ENCODE assay signal across 25 cellular contexts in genomic region chrX:47156611-47157520, GRCh38. TPM values are rescaled to one million over a fixed set of nuclear protein-coding genes. Genes with fewer than 3 reads are reported as not detected.
A peak's percentile ranks its signal among the peaks of the same experiment; 100 is the strongest.
DNase-seq lines count a peak whose midpoint lies in the region; ATAC-seq, FAIRE-seq and TF ChIP-seq lines count a peak whose summit lies in the region.
"Had no signal": no experiment of that assay in that cellular context is flagged by ENCODE, and none has a peak within 500 bp of the region (broad histone marks: within the 10 kb centered on the region; RNA-seq: fewer than 3 reads in every experiment).

No MANE protein-coding gene starts in this region.

- ATAC-seq in K562 (no peak; the same call in 2 of the 3 replicates), HG02981 (IDR thresholded peaks at IDR 0.05; ENCODE audit: unreplicated experiment) (no peak), HG03457 (IDR thresholded peaks at IDR 0.05; ENCODE audit: unreplicated experiment) (no peak)
- ATAC-seq: GM12878 had no signal

- no peak for FAIRE-seq in K562 (lab: Jason Lieb, UNC)
- FAIRE-seq: GM12878, GM19239, H1, RCC 7860 had no signal

- TF ChIP-seq CTCF in right atrium auricular region (IDR thresholded peaks at IDR 0.05) (no peak), K562 (IDR thresholded peaks at IDR 0.05 in 2 of 3, conservative IDR thresholded peaks at IDR 0.05 in 1 of 3; ENCODE audit: insufficient read depth in 2 of 3, low read depth in 1 of 3, low read length in 3 of 3) (no peak), osteoblast (IDR thresholded peaks at IDR 0.05; ENCODE audit: extremely low read depth, low read depth, low read length) (no peak)

- H3K79me2 ChIP-seq in K562 (ENCODE audit: control insufficient read depth, insufficient read depth, low read length), result peaks cover 72% of the 10 kb centered on the region
- peaks cover 86% of the 10 kb centered on the region for H3K79me2 ChIP-seq in osteoblast (ENCODE audit: insufficient read depth, low read length)

- H2AFZ ChIP-seq in K562 (ENCODE audit: low read depth, low read length) (no peak overlapping the region), osteoblast (ENCODE audit: low read length) (no peak overlapping the region)

- no peak overlapping the region for H3K27ac ChIP-seq in right atrium auricular region
- H3K27ac ChIP-seq in K562 (ENCODE audit: extremely low read depth, low read depth, low read length), result no peak overlapping the region
- H3K27ac ChIP-seq in osteoblast (ENCODE audit: low read depth, low read length), result no peak overlapping the region
- H3K27ac ChIP-seq: 22Rv1 had no signal

- H3K4me1 ChIP-seq in right atrium auricular region, result no peaks in the 10 kb centered on the region
- peaks cover 0 to 5% of the 10 kb centered on the region in 2 experiments; a peak in 2 of 5 replicates for H3K4me1 ChIP-seq in K562 (replicated peaks in 1 of 2; ENCODE audit: control insufficient read depth in 2 of 2, insufficient read depth in 2 of 2, low read length in 2 of 2)
- no peaks in the 10 kb centered on the region for H3K4me1 ChIP-seq in osteoblast (ENCODE audit: insufficient read depth, low read length)

- no peak for TF ChIP-seq POLR2A in K562 (conservative IDR thresholded peaks at IDR 0.05)

- intact Hi-C loops in cardiac septum (cut with DNase I) (no loop called here), K562 (cut with micrococcal nuclease) (no loop called here)

- H3K9ac ChIP-seq in K562 (ENCODE audit: insufficient read depth in 1 of 2, low read depth in 2 of 2, low read length in 2 of 2), result no peak overlapping the region

- no peaks in the 10 kb centered on the region for H3K27me3 ChIP-seq in right atrium auricular region
- no peaks in the 10 kb centered on the region for H3K27me3 ChIP-seq in K562 (ENCODE audit: control insufficient read depth in 2 of 2, insufficient read depth in 2 of 2, low read length in 2 of 2)
- peaks cover 4% of the 10 kb centered on the region for H3K27me3 ChIP-seq in osteoblast (ENCODE audit: insufficient read depth, low read length)
- H3K27me3 ChIP-seq: MG63 had no signal

- BruUV-seq in K562 (replicated peaks; lab: Mats Ljungman, UMichigan), result no TSS peak

- WGBS in K562 (ENCODE audit: insufficient coverage, low coverage, missing lambda C conversion rate), result 97% methylated on average over 21 of the region's 26 CpGs

- DNase-seq in cardiac septum (ENCODE audit: low spot score) (peak; percentile 66), right atrium auricular region (ENCODE audit: low spot score) (no peak), K562 (ENCODE audit: extremely low read depth in 1 of 4, low spot score in 3 of 4) (peak in 1 of 4 experiments; percentile 4), osteoblast (ENCODE audit: insufficient read length, low spot score, missing footprints) (peak; percentile 29), NCI-H345 (lab: John Stamatoyannopoulos, UW) (no peak)
- DNase-seq in stimulated activated naive CD4-positive, alpha-beta T cell (lab: John Stamatoyannopoulos, UW), result no peak
- DNase-seq: AML-193; COR-L47; DMS 273 treated with DMSO at 0.1 percent for 48 hours; GF-D8; MG63; NCI-H1092 treated with DMSO at 0.1 percent for 48 hours; NCI-H146; NCI-H2081 treated with DMSO at 0.1 percent for 48 hours; NCI-H510A; NCI-H748 treated with DMSO at 0.1 percent for 48 hours; NK-92 treated with Interleukin-12 subunit alpha and Interleukin-12 subunit beta, amount 100 ng/mL, for 24 hours; Right ventricle myocardium superior had no signal

- H3K4me2 ChIP-seq in K562 (ENCODE audit: insufficient read depth, low read length), result no peak overlapping the region
- H3K4me2 ChIP-seq in osteoblast (ENCODE audit: insufficient read depth, low read length), result no peak overlapping the region

- H4K20me1 ChIP-seq in K562 (replicated peaks; ENCODE audit: control insufficient read depth, insufficient read depth, low read length) (no peaks in the 10 kb centered on the region), osteoblast (ENCODE audit: insufficient read depth, low read length) (peaks cover 15% of the 10 kb centered on the region)

- H3K9me3 ChIP-seq in right atrium auricular region (peaks cover 0 to 7% of the 10 kb centered on the region in 2 donors), K562 (replicated peaks; ENCODE audit: control insufficient read depth, insufficient read depth, low read depth, low read length) (no peaks in the 10 kb centered on the region), osteoblast (ENCODE audit: low read depth, low read length) (no peaks in the 10 kb centered on the region)
- H3K9me3 ChIP-seq: MG63 had no signal

- no peak for TF ChIP-seq EP300 in K562 (IDR thresholded peaks at IDR 0.05; ENCODE audit: low read length)

- CTCF ChIA-PET in K562 (lab: Yijun Ruan, JAX; ENCODE audit: low intra/inter-chr PET ratio), result no interaction called here

- no peak overlapping the region for H3K4me3 ChIP-seq in right atrium auricular region
- H3K4me3 ChIP-seq in K562, result no peak overlapping the region
- no peak overlapping the region for H3K4me3 ChIP-seq in osteoblast (ENCODE audit: insufficient read depth, low read length)
- H3K4me3 ChIP-seq: GM12878, MG63 had no signal

- no peaks in the 10 kb centered on the region for H3K9me1 ChIP-seq in K562 (ENCODE audit: control insufficient read depth, insufficient read depth, low read length)

- H3K36me3 ChIP-seq in right atrium auricular region (peaks cover 7% of the 10 kb centered on the region), K562 (ENCODE audit: control insufficient read depth, insufficient read depth, low read length) (peaks cover 46% of the 10 kb centered on the region), osteoblast (ENCODE audit: insufficient read depth, low read length) (peaks cover 8% of the 10 kb centered on the region)

- no peak for TF ChIP-seq RAD21 in K562 (CRISPR knock-in tag; conservative IDR thresholded peaks at IDR 0.05 in 1 of 2, IDR thresholded peaks at IDR 0.05 in 1 of 2)

- POLR2A ChIA-PET in K562 (lab: Yijun Ruan, JAX), result interaction anchor here (0.9 to 3.4 kb wide), 2 partner anchors 12 kb away, joined by 3 to 13 read pairs; partner anchors contain the start of genes NDUFB11 and RBM10

- in situ Hi-C loops in K562 (cut with MboI), result no loop called here

RNA-seq across cellular contexts. Expression of gene RBM10, which starts 11.8 kb away (rescaled TPM):
- total RNA-seq in cardiac septum (27.1 TPM), right atrium auricular region (10 to 100 TPM; 22.1 to 32.1 TPM), K562 (2014; rRNA removed) (46.0 and 62.7 TPM in 2 replicates), K562 (2014; rRNA removed; fragmentation: Illumina TruSeq; extraction: Trizol) (13.1 and 16.4 TPM in 2 replicates), K562 (2015; rRNA removed; fragmentation: Illumina TruSeq; extraction: Trizol) (33.1 and 35.2 TPM in 2 replicates), K562 (2021) (58.7 and 61.7 TPM in 2 replicates), osteoblast (29.2 and 32.9 TPM in 2 replicates)
- 19.7 and 48.8 TPM in 2 replicates for total RNA-seq in K562 (2011; cell fraction: chromatin; rRNA removed; ENCODE audit: low replicate concordance)
- 34.1 and 39.4 TPM in 2 replicates for total RNA-seq in K562 (2011; cell fraction: nucleolus; rRNA removed)
- 16.6 and 23.2 TPM in 2 replicates for total RNA-seq in K562 (2011; cell fraction: nucleoplasm; rRNA removed)
- polyA plus RNA-seq in K562 (2011; rRNA removed) (14.8 and 21.9 TPM in 2 replicates), K562 (2014; fragmentation: Illumina TruSeq; extraction: Trizol) (31.5 and 46.3 TPM in 2 replicates), K562 (2014; fragmentation: Nextera tagmentation; extraction: Ambion mirVana) (1 to 10 TPM; 1.1 to 1.7 TPM), K562 (2014; rRNA removed) (35.6 and 37.8 TPM in 2 replicates)
- 22.9 and 36.9 TPM in 2 replicates for polyA plus RNA-seq in K562 (2011; cell fraction: cytosol; rRNA removed)
- polyA plus RNA-seq in K562 (2011; cell fraction: nucleus; rRNA removed), result 52.5 and 71.2 TPM in 2 replicates
- polyA plus RNA-seq in K562 (2012), result 40.7 and 44.4 TPM in 2 replicates
- polyA minus RNA-seq in K562 (2011; rRNA and poly(A)+ RNA removed), result 12.3 and 14.7 TPM in 2 replicates
- polyA minus RNA-seq in K562 (2011; cell fraction: cytosol; rRNA and poly(A)+ RNA removed), result 27.4 and 41.7 TPM in 2 replicates
- 14.8 and 16.9 TPM in 2 replicates for polyA minus RNA-seq in K562 (2011; cell fraction: nucleus; rRNA and poly(A)+ RNA removed)

RNA-seq across cellular contexts. Expression of gene NDUFB11, which starts 12.4 kb away (rescaled TPM):
- total RNA-seq in cardiac septum (109 TPM), right atrium auricular region (100 to 1,000 TPM; 113 to 120 TPM), K562 (2014; rRNA removed) (269 and 323 TPM in 2 replicates), K562 (2014; rRNA removed; fragmentation: Illumina TruSeq; extraction: Trizol) (66.0 and 86.8 TPM in 2 replicates), K562 (2015; rRNA removed; fragmentation: Illumina TruSeq; extraction: Trizol) (114 and 138 TPM in 2 replicates), K562 (2021) (155 and 165 TPM in 2 replicates), osteoblast (43.1 and 45.4 TPM in 2 replicates)
- 11.5 and 28.0 TPM in 2 replicates for total RNA-seq in K562 (2011; cell fraction: chromatin; rRNA removed; ENCODE audit: low replicate concordance)
- total RNA-seq in K562 (2011; cell fraction: nucleolus; rRNA removed), result 97.4 and 105 TPM in 2 replicates
- total RNA-seq in K562 (2011; cell fraction: nucleoplasm; rRNA removed), result 50.7 and 57.9 TPM in 2 replicates
- polyA plus RNA-seq in K562 (2011; rRNA removed) (67.4 and 95.1 TPM in 2 replicates), K562 (2014; fragmentation: Illumina TruSeq; extraction: Trizol) (71.5 and 114 TPM in 2 replicates), K562 (2014; fragmentation: Nextera tagmentation; extraction: Ambion mirVana) (10 to 100 TPM; 20.9 to 48.3 TPM), K562 (2014; rRNA removed) (176 and 220 TPM in 2 replicates)
- polyA plus RNA-seq in K562 (2011; cell fraction: cytosol; rRNA removed), result 123 and 167 TPM in 2 replicates
- 43.4 and 47.8 TPM in 2 replicates for polyA plus RNA-seq in K562 (2011; cell fraction: nucleus; rRNA removed)
- polyA plus RNA-seq in K562 (2012), result 134 and 148 TPM in 2 replicates
- 57.2 and 61.3 TPM in 2 replicates for polyA minus RNA-seq in K562 (2011; rRNA and poly(A)+ RNA removed)
- polyA minus RNA-seq in K562 (2011; cell fraction: cytosol; rRNA and poly(A)+ RNA removed), result 44.3 and 47.8 TPM in 2 replicates
- polyA minus RNA-seq in K562 (2011; cell fraction: nucleus; rRNA and poly(A)+ RNA removed), result 10.2 and 18.4 TPM in 2 replicates

RNA-seq across cellular contexts. Expression of gene UBA1, which starts 36.8 kb away (rescaled TPM):
- total RNA-seq in cardiac septum, result 160 TPM
- 100 to 1,000 TPM; 102 to 136 TPM for total RNA-seq in right atrium auricular region
- total RNA-seq in K562 (2011; cell fraction: chromatin; rRNA removed; ENCODE audit: low replicate concordance), result 100 and 166 TPM in 2 replicates
- total RNA-seq in K562 (2011; cell fraction: nucleolus; rRNA removed), result 84.0 and 85.6 TPM in 2 replicates
- total RNA-seq in K562 (2011; cell fraction: nucleoplasm; rRNA removed), result 103 and 130 TPM in 2 replicates
- total RNA-seq in K562 (2014; rRNA removed), result 96.0 and 125 TPM in 2 replicates
- total RNA-seq in K562 (2014; rRNA removed; fragmentation: Illumina TruSeq; extraction: Trizol), result 28.0 and 32.5 TPM in 2 replicates
- 52.2 and 57.8 TPM in 2 replicates for total RNA-seq in K562 (2015; rRNA removed; fragmentation: Illumina TruSeq; extraction: Trizol)
- total RNA-seq in K562 (2021), result 174 TPM in 2 replicates
- polyA plus RNA-seq in K562 (2011; rRNA removed), result 93.6 and 129 TPM in 2 replicates
- polyA plus RNA-seq in K562 (2011; cell fraction: cytosol; rRNA removed), result 107 and 204 TPM in 2 replicates
- polyA plus RNA-seq in K562 (2011; cell fraction: nucleus; rRNA removed), result 107 and 144 TPM in 2 replicates
- 139 and 174 TPM in 2 replicates for polyA plus RNA-seq in K562 (2012)
- 130 and 136 TPM in 2 replicates for polyA plus RNA-seq in K562 (2014; fragmentation: Illumina TruSeq; extraction: Trizol)
- 10 to 100 TPM; 32.0 to 40.1 TPM for polyA plus RNA-seq in K562 (2014; fragmentation: Nextera tagmentation; extraction: Ambion mirVana)
- 103 and 109 TPM in 2 replicates for polyA plus RNA-seq in K562 (2014; rRNA removed)
- 91.5 and 109 TPM in 2 replicates for polyA minus RNA-seq in K562 (2011; rRNA and poly(A)+ RNA removed)
- polyA minus RNA-seq in K562 (2011; cell fraction: cytosol; rRNA and poly(A)+ RNA removed), result 93.2 and 101 TPM in 2 replicates
- 27.5 and 38.9 TPM in 2 replicates for polyA minus RNA-seq in K562 (2011; cell fraction: nucleus; rRNA and poly(A)+ RNA removed)
- total RNA-seq in osteoblast, result 142 and 150 TPM in 2 replicates

Comparison
In these comparisons a context has a peak if more than half of its experiments do, and no peak if none do; other contexts are left out.
1. DNase-seq: peak in cardiac septum (single experiment) and osteoblast (single experiment); none in right atrium auricular region (single experiment), stimulated activated naive CD4-positive, alpha-beta T cell (0 of 6) and NCI-H345 (single experiment).